8 cellular contexts compared by ENCODE assay signal in the genomic region with DNA sequence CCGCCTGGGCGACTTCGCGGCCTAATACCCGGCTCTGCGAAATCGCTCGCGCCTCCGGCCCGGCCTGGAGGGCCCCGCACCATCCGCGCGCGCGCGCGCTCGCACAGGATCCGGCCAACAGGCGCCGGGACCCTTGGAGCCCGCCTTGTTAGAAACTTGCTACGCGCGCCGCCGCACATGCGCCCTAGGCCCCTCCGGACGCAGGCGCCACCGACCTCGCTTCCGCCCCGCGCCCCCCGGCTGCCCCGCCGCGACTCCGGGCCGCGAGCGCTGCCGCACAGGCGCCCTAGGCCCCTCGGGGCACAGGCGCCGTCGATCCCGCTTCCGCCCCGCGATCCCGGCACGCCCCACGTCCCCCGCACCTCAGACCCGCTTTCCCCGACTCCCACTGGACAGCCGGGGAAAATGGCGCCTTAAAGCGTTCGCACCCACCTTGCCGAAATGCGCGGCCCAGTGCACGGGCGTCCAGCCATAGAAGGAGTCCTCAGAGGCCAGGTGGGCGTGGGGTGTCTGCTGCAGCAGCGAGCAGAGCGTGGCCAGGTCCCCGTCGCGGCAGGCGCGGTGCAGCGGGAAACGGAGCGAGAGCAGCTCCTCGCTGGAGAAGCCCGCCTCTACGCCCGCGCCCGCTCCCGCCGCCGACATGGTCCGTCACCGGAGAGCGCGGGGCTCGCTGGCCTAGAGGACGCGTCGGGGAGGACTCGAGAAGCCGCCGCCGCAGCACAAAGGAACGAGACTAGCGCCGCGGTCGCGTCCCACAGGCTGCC. TPM values are rescaled to one million over a fixed set of nuclear protein-coding genes. Genes with fewer than 3 reads are reported as not detected.
A peak's percentile ranks its signal among the peaks of the same experiment; 100 is the strongest.
DNase-seq lines count a peak whose midpoint lies in the region; ATAC-seq and TF ChIP-seq lines count a peak whose summit lies in the region.

No MANE protein-coding gene starts in this region.

- H3K27me3 Mint-ChIP-seq in endothelial cell (ENCODE audit: unreplicated experiment): no peaks in the 10 kb centered on the region

- H3K4me3 Mint-ChIP-seq in endothelial cell (ENCODE audit: unreplicated experiment): peak overlapping the region; percentile 89

- no peak for TF ChIP-seq CTCF in endothelial cell (IDR thresholded peaks at IDR 0.05; ENCODE audit: unreplicated experiment)

- DNase-seq in CD1c-positive myeloid dendritic cell (ENCODE audit: extremely low spot score): peak; percentile 80
- DNase-seq in NCI-H82 treated with DMSO at 0.1 percent for 48 hours (lab: John Stamatoyannopoulos, UW; ENCODE audit: unreplicated experiment): peak; percentile 73
- DNase-seq in activated CD8-positive, alpha-beta memory T cell treated with anti-CD3 and anti-CD28 coated beads, Interleukin-2, amount 50 U/mL, for 1 hour (ENCODE audit: extremely low read depth): peak; percentile 34
- DNase-seq in endothelial cell (ENCODE audit: low spot score): peak; percentile 82
- DNase-seq in midbrain (lab: John Stamatoyannopoulos, UW): peak; percentile 64
- peak; percentile 45 to 62 for DNase-seq in stimulated activated CD8-positive, alpha-beta memory T cell treated with anti-CD3 and anti-CD28 coated beads, Interleukin-2, amount 100 ng/mL, for 1 hour (ENCODE audit: low read depth in 2 of 2)

- H3K4me1 Mint-ChIP-seq in endothelial cell (ENCODE audit: unreplicated experiment): peaks cover 26% of the 10 kb centered on the region

- H3K27ac Mint-ChIP-seq in endothelial cell (ENCODE audit: unreplicated experiment): peak overlapping the region; percentile 80

- peaks cover 11% of the 10 kb centered on the region for H3K36me3 Mint-ChIP-seq in endothelial cell (ENCODE audit: low read depth, unreplicated experiment)

- ATAC-seq in HG03342 (IDR thresholded peaks at IDR 0.05; ENCODE audit: unreplicated experiment): peak; percentile 35

- TF ChIP-seq POLR2A in GM19193 (IDR thresholded peaks at IDR 0.05; ENCODE audit: extremely low read depth, insufficient read depth, insufficient read length): peak; percentile 75

- no peaks in the 10 kb centered on the region for H3K9me3 Mint-ChIP-seq in endothelial cell (ENCODE audit: unreplicated experiment)

RNA-seq across cellular contexts. Expression of gene ANKRD10, which starts 0.4 kb away (rescaled TPM):
- 160 TPM for total RNA-seq in endothelial cell (ENCODE audit: unreplicated experiment)

Comparison
In these comparisons a context has a peak if more than half of its experiments do, and no peak if none do; other contexts are left out.
1. Peak in every context shown above with its lines: DNase-seq and ATAC-seq.